ENCODE assay signal across 28 cellular contexts in genomic region chr5:176979669-176980068, GRCh38.
"Had no signal": no experiment of that assay in that cellular context is flagged by ENCODE, and none has a peak within 500 bp of the region (broad histone marks: within the 10 kb centered on the region; RNA-seq: fewer than 3 reads in every experiment).

No MANE protein-coding gene starts in this region.

- H3K4me1 Mint-ChIP-seq: endodermal cell, neural progenitor cell had no signal

- H3K9me3 ChIP-seq: esophagus squamous epithelium, gastrocnemius medialis, left lung, sigmoid colon, upper lobe of right lung had no signal

- H3K27ac Mint-ChIP-seq: activated naive CD4-positive, alpha-beta T cell treated with anti-CD3 and anti-CD28 coated beads for 36 hours; activated naive CD8-positive, alpha-beta T cell treated with anti-CD3 and anti-CD28 coated beads, Interleukin-2, amount 10 ng/mL, durations not matched to agents 7 days and 5 days; endodermal cell; neural progenitor cell; T-cell had no signal

- ATAC-seq: activated T-cell treated with anti-CD3 and anti-CD28 coated beads, Interleukin-2, amount 50 U/mL, for 4 hours; gastrocnemius medialis; left lung; naive thymus-derived CD4-positive, alpha-beta T cell; T-cell; upper lobe of right lung had no signal

- H3K27me3 Mint-ChIP-seq: activated naive CD8-positive, alpha-beta T cell treated with anti-CD3 and anti-CD28 coated beads, Interleukin-2, amount 10 ng/mL, durations not matched to agents 7 days and 5 days; naive thymus-derived CD4-positive, alpha-beta T cell; T-cell had no signal

- H2AFZ ChIP-seq: neural progenitor cell had no signal

- H3K4me3 ChIP-seq: coronary artery, esophagus squamous epithelium, gastrocnemius medialis, left lung, lung, neural progenitor cell, sigmoid colon, smooth muscle cell, upper lobe of right lung had no signal

- FAIRE-seq: bronchial epithelial cell, TTC549 had no signal

- H3K27me3 ChIP-seq: esophagus squamous epithelium, gastrocnemius medialis, left lung, neural progenitor cell, sigmoid colon, upper lobe of right lung had no signal

- H3K9me3 Mint-ChIP-seq: activated naive CD4-positive, alpha-beta T cell treated with anti-CD3 and anti-CD28 coated beads for 36 hours; activated naive CD8-positive, alpha-beta T cell treated with anti-CD3 and anti-CD28 coated beads, Interleukin-2, amount 10 ng/mL, durations not matched to agents 7 days and 5 days; activated T-cell treated with anti-CD3 and anti-CD28 coated beads, Interleukin-2, amount 50 U/mL, for 4 hours; naive thymus-derived CD4-positive, alpha-beta T cell; T-cell had no signal

- H3K4me1 ChIP-seq: esophagus squamous epithelium, left lung, neural progenitor cell, sigmoid colon, upper lobe of right lung had no signal

- DNase-seq: activated CD4-positive, alpha-beta T cell treated with anti-CD3 and anti-CD28 coated beads for 4 hours; activated CD4-positive, alpha-beta T cell treated with anti-CD3 and anti-CD28 coated beads, Interleukin-2, amount 50 U/mL, for 48 hours; activated effector memory CD4-positive, alpha-beta T cell treated with Interleukin-2 at 50 U/mL for 16 hours; activated naive CD4-positive, alpha-beta T cell treated with anti-CD3 and anti-CD28 coated beads for 36 hours; activated naive CD8-positive, alpha-beta T cell treated with anti-CD3 and anti-CD28 coated beads, Interleukin-2, amount 10 ng/mL, durations not matched to agents 7 days and 5 days; activated T-cell treated with anti-CD3 and anti-CD28 coated beads, Interleukin-2, amount 50 U/mL, for 4 hours; amniotic stem cell; cerebellar nuclear complex; endodermal cell; esophagus squamous epithelium; gastrocnemius medialis; hippocampal formation; kidney glomerular epithelial cell; left lung; naive thymus-derived CD4-positive, alpha-beta T cell; sigmoid colon; stimulated activated CD4-positive, alpha-beta T cell treated with anti-CD3 and anti-CD28 coated beads, Interleukin-2, amount 100 ng/mL, for 48 hours; stimulated activated CD8-positive, alpha-beta memory T cell treated with anti-CD3 and anti-CD28 coated beads, Interleukin-4, amount 100 ng/mL, for 48 hours; stimulated activated naive CD4-positive, alpha-beta T cell; T-cell; upper lobe of right lung; WERI-Rb-1 had no signal

- H3K27ac ChIP-seq: coronary artery, esophagus squamous epithelium, gastrocnemius medialis, left lung, neural progenitor cell, sigmoid colon, upper lobe of right lung, WERI-Rb-1 had no signal

- H3K4me2 ChIP-seq: neural progenitor cell, smooth muscle cell had no signal

- H3K4me3 Mint-ChIP-seq: activated naive CD4-positive, alpha-beta T cell treated with anti-CD3 and anti-CD28 coated beads for 36 hours; activated naive CD8-positive, alpha-beta T cell treated with anti-CD3 and anti-CD28 coated beads, Interleukin-2, amount 10 ng/mL, durations not matched to agents 7 days and 5 days; activated T-cell treated with anti-CD3 and anti-CD28 coated beads, Interleukin-2, amount 50 U/mL, for 4 hours; endodermal cell; neural progenitor cell; T-cell had no signal

- H3K9ac ChIP-seq: neural progenitor cell had no signal
